In genomic region chr2:137969418-137969765, GRCh38 we compare ENCODE assay signal across 9 cellular contexts.
DNase-seq lines count a peak whose midpoint lies in the region; ATAC-seq lines count a peak whose summit lies in the region.
"Had no signal": no experiment of that assay in that cellular context is flagged by ENCODE, and none has a peak within 500 bp of the region (broad histone marks: within the 10 kb centered on the region; RNA-seq: fewer than 3 reads in every experiment).

No MANE protein-coding gene starts in this region.

- no peak for ATAC-seq in HG03025 (IDR thresholded peaks at IDR 0.05; ENCODE audit: low FRiP score, unreplicated experiment)
- no peak for ATAC-seq in stimulated activated naive CD8-positive, alpha-beta T cell treated with anti-CD3 and anti-CD28 coated beads, Interleukin-15, Interleukin-2, amounts not matched to agents 100 U/mL and 50 U/mL, for 24 hours
- ATAC-seq: stimulated activated naive B cell treated with anti-CD40 and anti-IgM and Interleukin-4, amounts not matched to agents 10 μg/mL and 1 μg/mL and 100 μg/mL, for 72 hours had no signal

- peak; percentile 80 for DNase-seq in GM04503 (ENCODE audit: low read depth)
- peak; percentile 94 for DNase-seq in NOMO-1 treated with DMSO at 0.1 percent for 48 hours (lab: John Stamatoyannopoulos, UW; ENCODE audit: unreplicated experiment)
- peak; percentile 22 for DNase-seq in epidermal melanocyte (ENCODE audit: insufficient read length, low spot score)
- peak; percentile 76 for DNase-seq in pons (ENCODE audit: low spot score)
- DNase-seq in effector CD4-positive, alpha-beta T cell, result no peak
- no peak for DNase-seq in islet precursor cell
- no peak for DNase-seq in stimulated activated naive CD8-positive, alpha-beta T cell treated with anti-CD3 and anti-CD28 coated beads, Interleukin-15, Interleukin-2, amounts not matched to agents 100 U/mL and 50 U/mL, for 24 hours
- DNase-seq: stimulated activated naive B cell treated with anti-CD40 and anti-IgM and Interleukin-4, amounts not matched to agents 10 μg/mL and 1 μg/mL and 100 μg/mL, for 72 hours had no signal

Comparison
In these comparisons a context has a peak if more than half of its experiments do, and no peak if none do; other contexts are left out.
1. DNase-seq: peak in GM04503 (single experiment), NOMO-1 treated with DMSO at 0.1 percent for 48 hours (single experiment), epidermal melanocyte (single experiment) and pons (single experiment); none in effector CD4-positive, alpha-beta T cell (single experiment), islet precursor cell (single experiment) and stimulated activated naive CD8-positive, alpha-beta T cell treated with anti-CD3 and anti-CD28 coated beads, Interleukin-15, Interleukin-2, amounts not matched to agents 100 U/mL and 50 U/mL, for 24 hours (single experiment).